In the genomic region with DNA sequence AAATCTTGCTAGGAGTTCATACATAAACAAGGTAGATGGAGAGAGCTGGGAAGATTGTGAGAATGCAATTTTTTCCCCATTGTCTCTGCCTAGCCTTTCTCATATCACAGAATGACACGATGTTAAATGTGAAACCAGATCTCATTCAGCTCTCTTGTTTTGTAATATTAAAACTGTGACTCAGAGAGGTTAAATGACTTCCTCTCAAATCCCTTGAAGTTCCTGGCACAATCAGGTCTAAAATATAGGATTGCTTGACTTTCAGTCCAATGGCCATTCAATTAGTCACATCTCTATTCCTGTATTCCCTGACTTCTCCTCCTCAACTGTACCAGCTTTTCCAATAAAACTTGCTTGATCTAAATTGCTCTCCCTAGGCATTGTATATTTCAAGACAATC, we compare ENCODE assay signal across 10 cellular contexts. TPM values are rescaled to one million over a fixed set of nuclear protein-coding genes. Genes with fewer than 3 reads are reported as not detected.
DNase-seq lines count a peak whose midpoint lies in the region; ATAC-seq and TF ChIP-seq lines count a peak whose summit lies in the region.
"Had no signal": no experiment of that assay in that cellular context is flagged by ENCODE, and none has a peak within 500 bp of the region (broad histone marks: within the 10 kb centered on the region; RNA-seq: fewer than 3 reads in every experiment).

No MANE protein-coding gene starts in this region.

- CTCF ChIA-PET in Caco-2 (lab: Charles Lee) = no interaction called here

- TF ChIP-seq CTCF in Caco-2 (IDR thresholded peaks at IDR 0.05; ENCODE audit: insufficient read depth in 1 of 2, low read depth in 1 of 2, low read length in 1 of 2, severe bottlenecking in 1 of 2, unreplicated experiment in 1 of 2) = no peak

- peaks cover 13% of the 10 kb centered on the region for H3K4me1 ChIP-seq in Caco-2

- no peak for DNase-seq in Caco-2
- DNase-seq in HPDE6-E6E7 (ENCODE audit: extremely low spot score) = peak; percentile 20
- no peak for DNase-seq in activated naive CD8-positive, alpha-beta T cell treated with anti-CD3 and anti-CD28 coated beads, Interleukin-2, amount 10 ng/mL, durations not matched to agents 7 days and 5 days
- DNase-seq in left colon = no peak
- no peak for DNase-seq in NCI-H146 (lab: John Stamatoyannopoulos, UW)
- no peak for DNase-seq in mesenteric fat pad (ENCODE audit: low spot score)
- DNase-seq: NCI-H187 treated with DMSO at 0.1 percent for 48 hours, pancreas had no signal

- peak overlapping the region; percentile 40 for H3K27ac Mint-ChIP-seq in Caco-2 (ENCODE audit: unreplicated experiment)
- H3K27ac Mint-ChIP-seq in activated naive CD8-positive, alpha-beta T cell treated with anti-CD3 and anti-CD28 coated beads, Interleukin-2, amount 10 ng/mL, durations not matched to agents 7 days and 5 days = peak overlapping the region; percentile 28

- POLR2A ChIA-PET in Caco-2 (lab: Charles Lee) = no interaction called here
- POLR2A ChIA-PET in activated naive CD8-positive, alpha-beta T cell treated with anti-CD3 and anti-CD28 coated beads, Interleukin-2, amount 10 ng/mL, durations not matched to agents 7 days and 5 days (lab: Charles Lee) = no interaction called here

- H3K4me3 Mint-ChIP-seq in Caco-2 (ENCODE audit: unreplicated experiment) = no peak overlapping the region
- H3K4me3 Mint-ChIP-seq in activated naive CD8-positive, alpha-beta T cell treated with anti-CD3 and anti-CD28 coated beads, Interleukin-2, amount 10 ng/mL, durations not matched to agents 7 days and 5 days = peak overlapping the region; percentile 68

- no peaks in the 10 kb centered on the region for H3K36me3 ChIP-seq in Caco-2 (ENCODE audit: control insufficient read depth, insufficient read depth, low read length)
- H3K36me3 ChIP-seq: pancreas had no signal

- no TSS peak for BruUV-seq in Caco-2 (replicated peaks; lab: Mats Ljungman, UMichigan)

- no peak overlapping the region for H3K4me3 ChIP-seq in Caco-2 (ENCODE audit: low read depth, low read length)

- peak; percentile 56 for ATAC-seq in activated naive CD8-positive, alpha-beta T cell treated with anti-CD3 and anti-CD28 coated beads, Interleukin-2, amount 10 ng/mL, durations not matched to agents 7 days and 5 days (ENCODE audit: low read depth)
- ATAC-seq in left colon (peak; percentile 17), HG03521 (IDR thresholded peaks at IDR 0.05; ENCODE audit: unreplicated experiment) (no peak), HG03025 (IDR thresholded peaks at IDR 0.05; ENCODE audit: low FRiP score, unreplicated experiment) (no peak)

- no peaks in the 10 kb centered on the region for H3K36me3 Mint-ChIP-seq in Caco-2 (ENCODE audit: insufficient read depth, unreplicated experiment)
- no peaks in the 10 kb centered on the region for H3K36me3 Mint-ChIP-seq in activated naive CD8-positive, alpha-beta T cell treated with anti-CD3 and anti-CD28 coated beads, Interleukin-2, amount 10 ng/mL, durations not matched to agents 7 days and 5 days

- intact Hi-C loops in Caco-2 (cut with micrococcal nuclease; ENCODE audit: unreplicated experiment) (no loop called here), left colon (cut with DNase I, micrococcal nuclease) (loop anchor here in 1 of 2 donors (10.0 kb wide), 1 partner anchor 156 kb away; no protein-coding TSS in a partner anchor)

- H3K27me3 ChIP-seq in Caco-2 (replicated peaks; ENCODE audit: control insufficient read depth, insufficient read depth, low read length) = no peaks in the 10 kb centered on the region; the same call in 1 of the 2 replicates
- H3K27me3 ChIP-seq: pancreas had no signal

- H3K9me3 ChIP-seq in Caco-2 = no peaks in the 10 kb centered on the region
- H3K9me3 ChIP-seq: pancreas had no signal

- no peaks in the 10 kb centered on the region for H3K9me3 Mint-ChIP-seq in Caco-2 (ENCODE audit: unreplicated experiment)
- peaks cover 1% of the 10 kb centered on the region for H3K9me3 Mint-ChIP-seq in activated naive CD8-positive, alpha-beta T cell treated with anti-CD3 and anti-CD28 coated beads, Interleukin-2, amount 10 ng/mL, durations not matched to agents 7 days and 5 days

- H3K4me1 Mint-ChIP-seq in Caco-2 (ENCODE audit: low read depth, unreplicated experiment) = peaks cover 7% of the 10 kb centered on the region
- peaks cover 19% of the 10 kb centered on the region for H3K4me1 Mint-ChIP-seq in activated naive CD8-positive, alpha-beta T cell treated with anti-CD3 and anti-CD28 coated beads, Interleukin-2, amount 10 ng/mL, durations not matched to agents 7 days and 5 days

- peaks cover 10% of the 10 kb centered on the region for H3K27me3 Mint-ChIP-seq in Caco-2 (ENCODE audit: insufficient read depth, unreplicated experiment)
- no peaks in the 10 kb centered on the region for H3K27me3 Mint-ChIP-seq in activated naive CD8-positive, alpha-beta T cell treated with anti-CD3 and anti-CD28 coated beads, Interleukin-2, amount 10 ng/mL, durations not matched to agents 7 days and 5 days

RNA-seq across cellular contexts. Expression of a gene that starts 3.1 kb away (rescaled TPM):
- total RNA-seq in Caco-2 (2022) (not detected in 2 replicates), left colon (10 to 100 TPM; 13.7 to 21.6 TPM), mesenteric fat pad (0.80 TPM)
- not detected for total RNA-seq in activated naive CD8-positive, alpha-beta T cell treated with anti-CD3 and anti-CD28 coated beads, Interleukin-2, amount 10 ng/mL, durations not matched to agents 7 days and 5 days

RNA-seq across cellular contexts. Expression of a gene that starts 31.5 kb away (rescaled TPM):
- 0.42 and 0.54 TPM in 2 replicates for total RNA-seq in Caco-2 (2022)
- 10 to 100 TPM; 48.3 to 54.0 TPM for total RNA-seq in activated naive CD8-positive, alpha-beta T cell treated with anti-CD3 and anti-CD28 coated beads, Interleukin-2, amount 10 ng/mL, durations not matched to agents 7 days and 5 days
- total RNA-seq in left colon = 10 to 100 TPM; 14.8 to 22.4 TPM
- 5.1 TPM for total RNA-seq in mesenteric fat pad

RNA-seq across cellular contexts. Expression of a gene that starts 46.0 kb away (rescaled TPM):
- total RNA-seq in Caco-2 (2022) = not detected in 2 replicates
- total RNA-seq in activated naive CD8-positive, alpha-beta T cell treated with anti-CD3 and anti-CD28 coated beads, Interleukin-2, amount 10 ng/mL, durations not matched to agents 7 days and 5 days = not detected
- total RNA-seq in left colon = not detected
- not detected for total RNA-seq in mesenteric fat pad
- total RNA-seq: pancreas had no signal

Comparison
In these comparisons a context has a peak if more than half of its experiments do, and no peak if none do; other contexts are left out.
1. ATAC-seq: peak in activated naive CD8-positive, alpha-beta T cell treated with anti-CD3 and anti-CD28 coated beads, Interleukin-2, amount 10 ng/mL, durations not matched to agents 7 days and 5 days (single experiment) and left colon (single experiment); none in HG03521 (single experiment) and HG03025 (single experiment).